In genomic region chr5:143004361-143004802, GRCh38 we compare ENCODE assay signal across 11 cellular contexts.
DNase-seq lines count a peak whose midpoint lies in the region; ATAC-seq and TF ChIP-seq lines count a peak whose summit lies in the region.
"Had no signal": no experiment of that assay in that cellular context is flagged by ENCODE, and none has a peak within 500 bp of the region (broad histone marks: within the 10 kb centered on the region; RNA-seq: fewer than 3 reads in every experiment).

No MANE protein-coding gene starts in this region.

- peaks cover 5% of the 10 kb centered on the region for H3K9me3 Mint-ChIP-seq in CD8-positive, alpha-beta T cell
- no peaks in the 10 kb centered on the region for H3K9me3 Mint-ChIP-seq in dendritic cell treated with granulocyte-macrophage colony-stimulating factor and Interleukin-4, amounts not matched to agents 40 ng/mL and 50 ng/mL, for 4 days

- H3K4me3 Mint-ChIP-seq in CD8-positive, alpha-beta T cell, result no peak overlapping the region
- H3K4me3 Mint-ChIP-seq in dendritic cell treated with granulocyte-macrophage colony-stimulating factor and Interleukin-4, amounts not matched to agents 40 ng/mL and 50 ng/mL, for 4 days, result no peak overlapping the region

- H3K27me3 Mint-ChIP-seq in CD8-positive, alpha-beta T cell (ENCODE audit: low read depth), result no peaks in the 10 kb centered on the region
- no peaks in the 10 kb centered on the region for H3K27me3 Mint-ChIP-seq in dendritic cell treated with granulocyte-macrophage colony-stimulating factor and Interleukin-4, amounts not matched to agents 40 ng/mL and 50 ng/mL, for 4 days

- no peaks in the 10 kb centered on the region for H3K27me3 ChIP-seq in CD8-positive, alpha-beta T cell (ENCODE audit: insufficient read depth, low read length)
- H3K27me3 ChIP-seq: foreskin keratinocyte had no signal

- CTCF ChIA-PET in CD8-positive, alpha-beta T cell (lab: Charles Lee), result interaction anchor here (0.7 to 3.8 kb wide), 4 partner anchors 29 to 820 kb away, joined by 3 to 29 read pairs (median 6); no protein-coding TSS in a partner anchor

- peaks cover 9% of the 10 kb centered on the region for H3K36me3 Mint-ChIP-seq in CD8-positive, alpha-beta T cell
- H3K36me3 Mint-ChIP-seq in dendritic cell treated with granulocyte-macrophage colony-stimulating factor and Interleukin-4, amounts not matched to agents 40 ng/mL and 50 ng/mL, for 4 days (ENCODE audit: low read depth), result peaks cover 7% of the 10 kb centered on the region

- peak overlapping the region; percentile 87 for H3K27ac Mint-ChIP-seq in CD8-positive, alpha-beta T cell
- H3K27ac Mint-ChIP-seq in dendritic cell treated with granulocyte-macrophage colony-stimulating factor and Interleukin-4, amounts not matched to agents 40 ng/mL and 50 ng/mL, for 4 days, result peak overlapping the region; percentile 78

- peak overlapping the region; percentile 7 for H3K27ac ChIP-seq in CD8-positive, alpha-beta T cell (ENCODE audit: low read depth, low read length)
- H3K27ac ChIP-seq: foreskin keratinocyte had no signal

- H3K4me1 ChIP-seq in CD8-positive, alpha-beta T cell (ENCODE audit: insufficient read depth, low read length), result peaks cover 49% of the 10 kb centered on the region

- H3K4me1 Mint-ChIP-seq in CD8-positive, alpha-beta T cell (ENCODE audit: low read depth), result peaks cover 75% of the 10 kb centered on the region
- peaks cover 82% of the 10 kb centered on the region for H3K4me1 Mint-ChIP-seq in dendritic cell treated with granulocyte-macrophage colony-stimulating factor and Interleukin-4, amounts not matched to agents 40 ng/mL and 50 ng/mL, for 4 days (ENCODE audit: low read depth)

- no peak overlapping the region for H3K4me3 ChIP-seq in CD8-positive, alpha-beta T cell (ENCODE audit: low read depth, low read length)

- intact Hi-C loops in CD8-positive, alpha-beta T cell (cut with DNase I, micrococcal nuclease), result loop anchor here (5.0 to 10.0 kb wide), 4 partner anchors 228 to 1082 kb away; partner anchors contain the start of gene DELE1 (in 1 of the 2)
- intact Hi-C loops in dendritic cell treated with granulocyte-macrophage colony-stimulating factor and Interleukin-4, amounts not matched to agents 40 ng/mL and 50 ng/mL, for 4 days (cut with micrococcal nuclease), result loop anchor here (5.0 to 10.0 kb wide), 3 partner anchors 77 to 550 kb away; partner anchors contain the start of gene NR3C1
- intact Hi-C loops in posterior cingulate gyrus (cut with DNase I), result no loop called here

- POLR2A ChIA-PET in CD8-positive, alpha-beta T cell (lab: Charles Lee), result interaction anchor here (0.7 kb wide), 1 partner anchor 1118 kb away, joined by 3 read pairs; no protein-coding TSS in a partner anchor

- DNase-seq in CD8-positive, alpha-beta T cell, result no peak
- no peak for DNase-seq in NCI-H2107 (lab: John Stamatoyannopoulos, UW)
- DNase-seq in mucosa of gallbladder (ENCODE audit: low spot score), result no peak
- no peak for DNase-seq in posterior cingulate gyrus
- no peak for DNase-seq in H4 (ENCODE audit: low spot score)
- DNase-seq: COR-L47, foreskin keratinocyte, NCI-H524 treated with DMSO at 0.1 percent for 48 hours had no signal

- no peaks in the 10 kb centered on the region for H3K9me3 ChIP-seq in CD8-positive, alpha-beta T cell (ENCODE audit: low read length)

- no peak for TF ChIP-seq CTCF in CD8-positive, alpha-beta T cell (IDR thresholded peaks at IDR 0.05)

- no peak for ATAC-seq in CD8-positive, alpha-beta T cell
- ATAC-seq in GM19395 (IDR thresholded peaks at IDR 0.05; ENCODE audit: unreplicated experiment) (peak; percentile 41), HG03342 (IDR thresholded peaks at IDR 0.05; ENCODE audit: unreplicated experiment) (peak; percentile 36)
- ATAC-seq: foreskin keratinocyte had no signal

- H3K36me3 ChIP-seq in CD8-positive, alpha-beta T cell (ENCODE audit: insufficient read depth, low read length), result no peaks in the 10 kb centered on the region
